ENCODE assay signal across 9 cellular contexts in the genomic region with DNA sequence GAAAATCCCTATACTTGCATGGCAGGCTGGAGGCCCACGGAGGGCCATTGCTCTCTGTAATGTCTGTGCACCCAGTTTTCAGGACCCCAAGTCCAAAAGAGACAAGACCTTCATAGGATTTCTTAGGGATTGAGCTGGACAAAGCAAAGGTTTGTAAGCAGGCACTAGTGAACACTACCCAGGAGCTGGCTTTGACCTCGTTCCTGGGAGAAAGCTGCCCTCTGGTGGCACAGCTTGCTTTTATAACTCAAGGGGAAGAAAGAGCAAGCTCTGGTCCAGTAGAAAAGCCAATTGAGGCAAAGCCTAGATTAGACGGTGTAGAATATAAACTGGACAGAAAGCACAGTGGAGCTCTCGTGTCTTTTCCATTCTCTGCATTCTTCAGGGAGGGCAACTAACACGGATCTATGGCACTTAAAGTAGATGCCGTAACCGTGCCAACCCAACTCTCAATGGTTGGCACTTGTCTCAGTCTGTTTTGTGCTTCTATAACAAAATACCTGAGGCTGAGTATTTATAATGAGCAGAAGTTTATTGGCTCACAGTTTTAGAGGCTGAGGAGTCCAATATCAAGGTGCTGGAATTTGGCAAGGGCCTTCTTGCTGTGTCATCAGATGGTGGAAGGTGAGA. TPM values are rescaled to one million over a fixed set of nuclear protein-coding genes. Genes with fewer than 3 reads are reported as not detected.
A peak's percentile ranks its signal among the peaks of the same experiment; 100 is the strongest.
DNase-seq lines count a peak whose midpoint lies in the region; ATAC-seq and TF ChIP-seq lines count a peak whose summit lies in the region.
"Had no signal": no experiment of that assay in that cellular context is flagged by ENCODE, and none has a peak within 500 bp of the region (broad histone marks: within the 10 kb centered on the region; RNA-seq: fewer than 3 reads in every experiment).

No MANE protein-coding gene starts in this region.

- H3K27me3 Mint-ChIP-seq in CD4-positive, alpha-beta memory T cell = no peaks in the 10 kb centered on the region

- no peak overlapping the region for H2AK5ac ChIP-seq in mesenchymal stem cell (ENCODE audit: low read length, severe bottlenecking)

- H3K36me3 Mint-ChIP-seq in CD4-positive, alpha-beta memory T cell = no peaks in the 10 kb centered on the region
- H3K36me3 Mint-ChIP-seq: naive B cell had no signal

- no peak overlapping the region for H3K14ac ChIP-seq in mesenchymal stem cell (ENCODE audit: low read length in 2 of 2)

- TF ChIP-seq CTCF in GM12874 (IDR thresholded peaks at IDR 0.05; ENCODE audit: insufficient read depth, low read depth, low read length) (peak; percentile 51; the same call in 1 of the 2 replicates), RWPE1 (conservative IDR thresholded peaks at IDR 0.05; ENCODE audit: low read depth) (peak; percentile 55), epithelial cell of esophagus (IDR thresholded peaks at IDR 0.05; ENCODE audit: insufficient read depth, low read depth, low read length, missing control alignments) (peak; percentile 76)

- no peak overlapping the region for H2BK5ac ChIP-seq in mesenchymal stem cell (ENCODE audit: low read depth, low read length, poor library complexity, severe bottlenecking)

- H3K27me3 ChIP-seq in mesenchymal stem cell (ENCODE audit: control insufficient read depth in 1 of 2, insufficient read depth in 1 of 2, low read length in 2 of 2) = peaks cover 6 to 28% of the 10 kb centered on the region in 2 experiments
- H3K27me3 ChIP-seq in CD4-positive, alpha-beta memory T cell (ENCODE audit: insufficient read depth, low read length) = no peaks in the 10 kb centered on the region

- POLR2A ChIA-PET in RWPE1 (lab: Yijun Ruan, JAX; ENCODE audit: low non-redundant PET) = no interaction called here
- POLR2A ChIA-PET in CD4-positive, alpha-beta memory T cell (lab: Charles Lee; ENCODE audit: partially characterized antibody) = no interaction called here

- H3K27ac ChIP-seq in RWPE1 (no peak overlapping the region), mesenchymal stem cell (ENCODE audit: low read length, poor library complexity, severe bottlenecking) (no peak overlapping the region)
- H3K27ac ChIP-seq in CD4-positive, alpha-beta memory T cell (ENCODE audit: low read depth, low read length) = no peak overlapping the region

- no peaks in the 10 kb centered on the region for H3K4me1 ChIP-seq in mesenchymal stem cell (ENCODE audit: control insufficient read depth, insufficient read depth, low read depth, low read length)
- H3K4me1 ChIP-seq in CD4-positive, alpha-beta memory T cell (ENCODE audit: insufficient read depth, low read length) = no peaks in the 10 kb centered on the region

- no peak overlapping the region for H2BK120ac ChIP-seq in mesenchymal stem cell (ENCODE audit: low read depth, low read length)

- H3K4ac ChIP-seq in mesenchymal stem cell (ENCODE audit: low read depth in 1 of 2, low read length in 2 of 2) = no peak overlapping the region

- H3K23ac ChIP-seq in mesenchymal stem cell (ENCODE audit: low read length in 2 of 2) = no peak overlapping the region

- no peak overlapping the region for H3K18ac ChIP-seq in mesenchymal stem cell (ENCODE audit: low read depth in 1 of 2, low read length in 2 of 2)

- CTCF ChIA-PET in RWPE1 (lab: Yijun Ruan, JAX) = interaction anchor here (0.7 to 4.5 kb wide), 15 partner anchors 9 to 414 kb away, joined by 3 to 146 read pairs (median 5); a partner anchor contains a TSS
- CTCF ChIA-PET in CD4-positive, alpha-beta memory T cell (lab: Charles Lee; ENCODE audit: partially characterized antibody) = no interaction called here

- no peaks in the 10 kb centered on the region for H3K4me1 Mint-ChIP-seq in CD4-positive, alpha-beta memory T cell
- H3K4me1 Mint-ChIP-seq: naive B cell had no signal

- H3K27ac Mint-ChIP-seq in CD4-positive, alpha-beta memory T cell = no peak overlapping the region
- H3K27ac Mint-ChIP-seq: naive B cell had no signal

- no peak for ATAC-seq in HG03045 (IDR thresholded peaks at IDR 0.05; ENCODE audit: unreplicated experiment)

- H4K91ac ChIP-seq in mesenchymal stem cell (ENCODE audit: low read length) = no peak overlapping the region

- H3K36me3 ChIP-seq in mesenchymal stem cell (ENCODE audit: control insufficient read depth in 1 of 2, insufficient read depth in 2 of 2, low read depth in 1 of 2, low read length in 2 of 2) = no peaks in the 10 kb centered on the region
- no peaks in the 10 kb centered on the region for H3K36me3 ChIP-seq in CD4-positive, alpha-beta memory T cell (ENCODE audit: insufficient read depth, low read length)

- peak; percentile 98 for TF ChIP-seq RAD21 in Ishikawa (IDR thresholded peaks at IDR 0.05; ENCODE audit: low read depth)

- H3K79me1 ChIP-seq in mesenchymal stem cell (replicated peaks; ENCODE audit: low read length, poor library complexity, severe bottlenecking) = no peaks in the 10 kb centered on the region

- H3K4me3 Mint-ChIP-seq in CD4-positive, alpha-beta memory T cell = no peak overlapping the region
- H3K4me3 Mint-ChIP-seq: naive B cell had no signal

- WGBS in mesenchymal stem cell = 38% methylated on average over 7 of the region's 7 CpGs

- H3K4me3 ChIP-seq in epithelial cell of esophagus (ENCODE audit: low read length) = no peak overlapping the region
- H3K4me3 ChIP-seq in mesenchymal stem cell (ENCODE audit: insufficient read depth in 1 of 2, low read depth in 1 of 2, low read length in 2 of 2) = no peak overlapping the region
- no peak overlapping the region for H3K4me3 ChIP-seq in CD4-positive, alpha-beta memory T cell (ENCODE audit: low read length in 2 of 2)

- no peak overlapping the region for H2AFZ ChIP-seq in mesenchymal stem cell (ENCODE audit: low read depth, low read length)

- TF ChIP-seq EP300 in Ishikawa (IDR thresholded peaks at IDR 0.05; ENCODE audit: borderline replicate concordance) = no peak

- no peaks in the 10 kb centered on the region for H3K9me3 ChIP-seq in mesenchymal stem cell (ENCODE audit: control insufficient read depth, low read length)
- H3K9me3 ChIP-seq in CD4-positive, alpha-beta memory T cell (ENCODE audit: control insufficient read depth in 1 of 2, low read length in 2 of 2) = no peaks in the 10 kb centered on the region

- peak; percentile 14 for DNase-seq in AG08396 (ENCODE audit: low spot score)
- DNase-seq in RWPE1 (ENCODE audit: low spot score) = peak; percentile 73
- DNase-seq in epithelial cell of esophagus (ENCODE audit: low read depth) = peak; percentile 73
- DNase-seq in mesenchymal stem cell = peak; percentile 58
- DNase-seq in CD4-positive, alpha-beta memory T cell = no peak
- DNase-seq: naive B cell had no signal

- H3K9ac ChIP-seq in mesenchymal stem cell (ENCODE audit: low read length) = no peak overlapping the region

- no peak overlapping the region for H2BK12ac ChIP-seq in mesenchymal stem cell (ENCODE audit: low read length in 2 of 2)

- no peak overlapping the region for H2BK15ac ChIP-seq in mesenchymal stem cell (ENCODE audit: low read depth, poor library complexity, severe bottlenecking)

- no peaks in the 10 kb centered on the region for H3K9me3 Mint-ChIP-seq in CD4-positive, alpha-beta memory T cell
- H3K9me3 Mint-ChIP-seq: naive B cell had no signal

- H3K4me2 ChIP-seq in mesenchymal stem cell (ENCODE audit: low read length, poor library complexity, severe bottlenecking) = no peak overlapping the region

- intact Hi-C loops in CD4-positive, alpha-beta memory T cell (cut with micrococcal nuclease) = no loop called here

- H4K8ac ChIP-seq in mesenchymal stem cell (ENCODE audit: low read length) = no peak overlapping the region

TF ChIP-seq in Ishikawa, 13 proteins besides CTCF, POLR2A, EP300 and RAD21:
- TF ChIP-seq TCF12 (IDR thresholded peaks at IDR 0.05; ENCODE audit: low read depth) = no peak
- no peak for TF ChIP-seq CREB1 (IDR thresholded peaks at IDR 0.05; ENCODE audit: low read depth)
- no peak for TF ChIP-seq TEAD4 (IDR thresholded peaks at IDR 0.05)
TF ChIP-seq in Ishikawa: peak in this region for 0.

RNA-seq across cellular contexts. Expression of a gene that starts 7.9 kb away (rescaled TPM):
- not detected for polyA plus RNA-seq in mesenchymal stem cell (2013, experiment 1 of 2)
- not detected for polyA plus RNA-seq in mesenchymal stem cell (2013, experiment 2 of 2)
- not detected for total RNA-seq in CD4-positive, alpha-beta memory T cell
- polyA plus RNA-seq in CD4-positive, alpha-beta memory T cell = not detected

Comparison
In these comparisons a context has a peak if more than half of its experiments do, and no peak if none do; other contexts are left out.
1. DNase-seq: peak in AG08396 (single experiment), RWPE1 (single experiment), epithelial cell of esophagus (single experiment) and mesenchymal stem cell (single experiment); none in CD4-positive, alpha-beta memory T cell (0 of 5).
2. Peak in every context shown above with its lines, with median percentiles within 50 percentile points of each other: CTCF ChIP-seq.